Comparison of ENCODE assay signal across 32 cellular contexts in genomic region chr10:49585387-49585786, GRCh38. TPM values are rescaled to one million over a fixed set of nuclear protein-coding genes. Genes with fewer than 3 reads are reported as not detected.
DNase-seq lines count a peak whose midpoint lies in the region; TF ChIP-seq lines count a peak whose summit lies in the region.
"Had no signal": no experiment of that assay in that cellular context is flagged by ENCODE, and none has a peak within 500 bp of the region (broad histone marks: within the 10 kb centered on the region; RNA-seq: fewer than 3 reads in every experiment).

No MANE protein-coding gene starts in this region.

- H3K9ac ChIP-seq in SK-N-SH: no peak overlapping the region

- H4K20me1 ChIP-seq in SK-N-SH (ENCODE audit: insufficient read depth): no peaks in the 10 kb centered on the region

- H3K4me2 ChIP-seq in SK-N-SH: no peak overlapping the region

- H3K4me1 ChIP-seq in HEK293 (ENCODE audit: control insufficient read depth, insufficient read depth, low read length): no peaks in the 10 kb centered on the region
- no peaks in the 10 kb centered on the region for H3K4me1 ChIP-seq in SK-N-SH (ENCODE audit: control insufficient read depth in 1 of 2, insufficient read depth in 2 of 2, low read depth in 1 of 2, low read length in 1 of 2)
- H3K4me1 ChIP-seq: heart left ventricle, lower lobe of right lung, suprapubic skin, upper lobe of left lung had no signal

- POLR2A ChIA-PET in HEK293 (lab: Yijun Ruan, JAX) (no interaction called here), SK-N-SH (lab: Yijun Ruan, JAX) (no interaction called here)

- no peaks in the 10 kb centered on the region for H3K9me2 ChIP-seq in SK-N-SH

- no peaks in the 10 kb centered on the region for H3K9me3 ChIP-seq in HEK293 (ENCODE audit: control insufficient read depth, insufficient read depth, low read depth, low read length)
- H3K9me3 ChIP-seq in SK-N-SH: no peaks in the 10 kb centered on the region
- H3K9me3 ChIP-seq: heart left ventricle, lower lobe of right lung, suprapubic skin, upper lobe of left lung had no signal

- no peaks in the 10 kb centered on the region for H3F3A ChIP-seq in SK-N-SH (replicated peaks; ENCODE audit: insufficient read depth)

- H2AFZ ChIP-seq in SK-N-SH (ENCODE audit: low read depth): no peak overlapping the region

- TF ChIP-seq EP300 in SK-N-SH (IDR thresholded peaks at IDR 0.05; ENCODE audit: borderline replicate concordance in 1 of 2, low read depth in 1 of 2, low read length in 1 of 2): no peak

- TF ChIP-seq CTCF in HEK293 (tag by site-specific recombination; IDR thresholded peaks at IDR 0.05): no peak
- TF ChIP-seq CTCF in SK-N-SH (IDR thresholded peaks at IDR 0.05): no peak
- no peak for TF ChIP-seq CTCF in fibroblast of pulmonary artery (IDR thresholded peaks at IDR 0.05; ENCODE audit: low read length, missing control alignments)

- H3K4me3 ChIP-seq in HEK293 (ENCODE audit: low read depth, low read length) (no peak overlapping the region), SK-N-SH (ENCODE audit: low read depth in 2 of 2, low read length in 1 of 2) (no peak overlapping the region), fibroblast of pulmonary artery (replicated peaks; ENCODE audit: low read depth, low read length) (no peak overlapping the region)
- H3K4me3 ChIP-seq: heart left ventricle, lower lobe of right lung, skin epidermis, suprapubic skin, upper lobe of left lung had no signal

- TF ChIP-seq RAD21 in SK-N-SH (IDR thresholded peaks at IDR 0.05; ENCODE audit: low read length): no peak

- CTCF ChIA-PET in HEK293 (lab: Yijun Ruan, JAX) (interaction anchor here (1.9 kb wide), 1 partner anchor 8 kb away, joined by 8 read pairs; no protein-coding TSS in a partner anchor), SK-N-SH (lab: Yijun Ruan, JAX) (no interaction called here)

- H3K36me3 ChIP-seq in HEK293 (ENCODE audit: control insufficient read depth in 2 of 2, insufficient read depth in 1 of 2, low read length in 2 of 2) (no peaks in the 10 kb centered on the region), SK-N-SH (replicated peaks in 1 of 2; ENCODE audit: control insufficient read depth in 1 of 2, insufficient read depth in 2 of 2, low read length in 1 of 2) (no peaks in the 10 kb centered on the region)
- H3K36me3 ChIP-seq: heart left ventricle, lower lobe of right lung, suprapubic skin, upper lobe of left lung had no signal

- no peak overlapping the region for H3K27ac ChIP-seq in HEK293 (ENCODE audit: extremely low read depth, low read depth, low read length)
- H3K27ac ChIP-seq in SK-N-SH (ENCODE audit: low read depth in 2 of 2, low read length in 1 of 2): no peak overlapping the region
- H3K27ac ChIP-seq: heart left ventricle, lower lobe of right lung, skin epidermis, suprapubic skin, upper lobe of left lung had no signal

- no peaks in the 10 kb centered on the region for H3K27me3 ChIP-seq in SK-N-SH (ENCODE audit: insufficient read depth)
- H3K27me3 ChIP-seq: suprapubic skin, upper lobe of left lung had no signal

- DNase-seq in SK-N-SH (no peak), fibroblast of pulmonary artery (ENCODE audit: low read depth) (peak; percentile 49), renal cortical epithelial cell (ENCODE audit: low read depth) (peak; percentile 2), UCSD-AML1 (lab: John Stamatoyannopoulos, UW; ENCODE audit: unreplicated experiment) (no peak), anterior cingulate cortex (lab: John Stamatoyannopoulos, UW) (no peak)
- DNase-seq in stimulated activated CD8-positive, alpha-beta memory T cell treated with anti-CD3 and anti-CD28 coated beads, Interleukin-4, amount 100 ng/mL, for 48 hours: no peak
- DNase-seq: activated CD4-positive, alpha-beta T cell treated with anti-CD3 and anti-CD28 coated beads for 48 hours; activated naive CD4-positive, alpha-beta T cell treated with anti-CD3 and anti-CD28 coated beads, Interleukin-2, amount 50 U/mL, for 16 hours; amygdala; C1 segment of cervical spinal cord; COR-L47; cortex of kidney; effector memory CD4-positive, alpha-beta T cell; H9; heart left ventricle; kidney; lower lobe of right lung; naive thymus-derived CD8-positive, alpha-beta T cell; NCI-H1092 treated with DMSO at 0.1 percent for 48 hours; NCI-H1930; NCI-H526 treated with DMSO at 0.1 percent for 48 hours; NK-92 treated with Interleukin-12 subunit alpha and Interleukin-12 subunit beta, amount 100 ng/mL, for 24 hours; nucleus accumbens; stimulated activated naive CD4-positive, alpha-beta T cell treated with Interleukin-2 at 50 U/mL for 16 hours; T-helper 2 cell; upper lobe of left lung had no signal

- no peaks in the 10 kb centered on the region for H3K79me2 ChIP-seq in SK-N-SH (ENCODE audit: insufficient read depth)

TF ChIP-seq in HEK293, 187 proteins besides CTCF, POLR2A, EP300 and RAD21:
- no peak for TF ChIP-seq WT1 (tag by site-specific recombination; IDR thresholded peaks at IDR 0.05)
- peak; percentile 32; the same call in 1 of the 2 replicates for TF ChIP-seq SCRT2 (tag by site-specific recombination; IDR thresholded peaks at IDR 0.05)

TF ChIP-seq in SK-N-SH, 30 proteins besides CTCF, POLR2A, EP300 and RAD21:
- TF ChIP-seq POLR2AphosphoS5 (IDR thresholded peaks at IDR 0.05; ENCODE audit: low read depth, low read length) (no peak), TCF12 (IDR thresholded peaks at IDR 0.05) (peak; percentile 64), PBX3 (IDR thresholded peaks at IDR 0.05) (peak; percentile 27; the same call in 1 of the 2 replicates), USF1 (IDR thresholded peaks at IDR 0.05; ENCODE audit: borderline replicate concordance, low read depth) (no peak)

RNA-seq across cellular contexts. Expression of gene SLC18A3, which starts 24.7 kb away (rescaled TPM):
- 1.7 TPM in 2 replicates for polyA plus RNA-seq in SK-N-SH (2012; rRNA removed)
- polyA plus RNA-seq in SK-N-SH (2012; cell fraction: cytosol; rRNA removed): 0.84 and 1.6 TPM in 2 replicates
- 1.1 and 1.4 TPM in 2 replicates for polyA plus RNA-seq in SK-N-SH (2012; cell fraction: nucleus; rRNA removed)
- total RNA-seq in renal cortical epithelial cell: 0.10 TPM in 1 of 2 replicates, not detected in the other
- total RNA-seq: epithelial cell of proximal tubule; H9; heart left ventricle; kidney; lower lobe of right lung; naive thymus-derived CD8-positive, alpha-beta T cell; pulmonary artery endothelial cell; suprapubic skin; upper lobe of left lung had no signal
- polyA plus RNA-seq: heart left ventricle; naive thymus-derived CD8-positive, alpha-beta T cell had no signal

RNA-seq across cellular contexts. Expression of gene CHAT, which starts 28.4 kb away (rescaled TPM):
- 0.08 TPM in 1 of 2 replicates, not detected in the other for polyA plus RNA-seq in SK-N-SH (2012; rRNA removed)
- not detected in 2 replicates for polyA plus RNA-seq in SK-N-SH (2012; cell fraction: cytosol; rRNA removed)
- 0.08 TPM in 1 of 2 replicates, not detected in the other for polyA plus RNA-seq in SK-N-SH (2012; cell fraction: nucleus; rRNA removed)
- not detected in 2 replicates for total RNA-seq in renal cortical epithelial cell
- total RNA-seq: epithelial cell of proximal tubule; H9; heart left ventricle; kidney; lower lobe of right lung; mononuclear cell; naive thymus-derived CD8-positive, alpha-beta T cell; pulmonary artery endothelial cell; suprapubic skin; upper lobe of left lung had no signal
- polyA plus RNA-seq: heart left ventricle; naive thymus-derived CD8-positive, alpha-beta T cell had no signal

RNA-seq across cellular contexts. Expression of gene ERCC6, which starts 46.5 kb away (rescaled TPM):
- 4.5 and 6.2 TPM in 2 replicates for polyA plus RNA-seq in SK-N-SH (2012; rRNA removed)
- 5.3 and 5.4 TPM in 2 replicates for polyA plus RNA-seq in SK-N-SH (2012; cell fraction: cytosol; rRNA removed)
- 7.9 and 12.0 TPM in 2 replicates for polyA plus RNA-seq in SK-N-SH (2012; cell fraction: nucleus; rRNA removed)
- 9.7 and 24.3 TPM in 2 replicates for total RNA-seq in renal cortical epithelial cell

Comparison
In these comparisons a context has a peak if more than half of its experiments do, and no peak if none do; other contexts are left out.
1. DNase-seq: peak in fibroblast of pulmonary artery (single experiment) and renal cortical epithelial cell (single experiment); none in SK-N-SH (single experiment), UCSD-AML1 (single experiment), stimulated activated CD8-positive, alpha-beta memory T cell treated with anti-CD3 and anti-CD28 coated beads, Interleukin-4, amount 100 ng/mL, for 48 hours (single experiment) and anterior cingulate cortex (0 of 58).
2. Of the 4 proteins assayed by ChIP-seq in both HEK293 and SK-N-SH: peak only in HEK293: none; only in SK-N-SH: PBX3; in both: none; in neither: 3.